ENCODE assay signal across 1 cellular context in the genomic region with DNA sequence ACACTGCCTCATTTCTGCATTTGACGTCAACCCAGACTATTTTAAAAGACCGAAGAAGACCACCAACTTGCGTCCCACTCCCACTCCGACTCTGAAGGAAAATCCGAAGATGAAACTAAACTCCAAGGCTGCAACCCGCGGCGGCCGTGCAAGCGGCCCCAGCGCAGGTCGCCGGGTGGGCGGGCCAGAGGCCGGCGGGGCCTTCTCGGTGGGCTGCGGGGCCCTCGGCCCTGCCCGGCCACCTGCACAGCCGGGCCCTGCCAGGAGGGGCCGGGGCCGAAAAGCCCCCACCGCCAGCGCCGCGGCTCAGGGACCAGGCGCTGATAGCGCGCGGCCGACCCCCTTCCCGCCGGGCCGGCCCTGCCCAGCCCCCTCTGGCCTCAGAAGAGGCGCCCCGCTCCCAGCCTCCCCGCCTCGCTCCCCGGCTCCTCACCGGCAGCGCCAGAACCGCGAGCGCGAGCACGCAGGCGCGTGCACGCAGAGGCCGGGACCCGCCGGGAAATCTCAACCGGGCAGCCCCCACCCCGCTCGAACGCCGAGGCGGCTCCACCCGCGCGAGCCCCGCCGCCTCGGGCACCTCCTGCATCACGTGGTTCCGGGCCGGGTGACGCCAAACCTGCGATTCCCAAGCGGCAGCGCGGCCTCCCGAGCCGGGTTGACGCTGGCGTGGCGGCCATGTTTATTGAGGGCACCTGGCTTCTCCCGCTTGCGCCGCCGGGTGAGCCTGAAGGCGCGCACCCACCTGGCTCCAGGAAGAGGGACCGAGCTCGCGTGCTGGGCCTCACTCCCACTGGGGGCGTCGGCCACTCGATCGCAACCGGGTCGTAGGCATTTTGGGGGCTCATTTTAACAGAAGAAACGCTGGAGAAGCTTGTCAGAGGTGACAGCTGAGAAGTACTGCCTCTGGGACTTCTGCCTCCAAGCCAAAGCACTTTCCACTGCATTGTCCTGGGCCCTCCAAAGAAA.
A peak's percentile ranks its signal among the peaks of the same experiment; 100 is the strongest.
TF ChIP-seq lines count a peak whose summit lies in the region.

A gene (minus strand): TSS at position 589 of the 966 bp plus-strand sequence. CDS start 1,170 bp downstream, outside the sequence.

TF ChIP-seq in HEK293, 187 proteins besides CTCF, POLR2A, EP300 and RAD21 (continued from another document):
- TF ChIP-seq, protein P1, sequence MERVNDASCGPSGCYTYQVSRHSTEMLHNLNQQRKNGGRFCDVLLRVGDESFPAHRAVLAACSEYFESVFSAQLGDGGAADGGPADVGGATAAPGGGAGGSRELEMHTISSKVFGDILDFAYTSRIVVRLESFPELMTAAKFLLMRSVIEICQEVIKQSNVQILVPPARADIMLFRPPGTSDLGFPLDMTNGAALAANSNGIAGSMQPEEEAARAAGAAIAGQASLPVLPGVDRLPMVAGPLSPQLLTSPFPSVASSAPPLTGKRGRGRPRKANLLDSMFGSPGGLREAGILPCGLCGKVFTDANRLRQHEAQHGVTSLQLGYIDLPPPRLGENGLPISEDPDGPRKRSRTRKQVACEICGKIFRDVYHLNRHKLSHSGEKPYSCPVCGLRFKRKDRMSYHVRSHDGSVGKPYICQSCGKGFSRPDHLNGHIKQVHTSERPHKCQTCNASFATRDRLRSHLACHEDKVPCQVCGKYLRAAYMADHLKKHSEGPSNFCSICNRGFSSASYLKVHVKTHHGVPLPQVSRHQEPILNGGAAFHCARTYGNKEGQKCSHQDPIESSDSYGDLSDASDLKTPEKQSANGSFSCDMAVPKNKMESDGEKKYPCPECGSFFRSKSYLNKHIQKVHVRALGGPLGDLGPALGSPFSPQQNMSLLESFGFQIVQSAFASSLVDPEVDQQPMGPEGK (tag by site-specific recombination; IDR thresholded peaks at IDR 0.05), result peak; percentile 94
- TF ChIP-seq ZFP37 (tag by site-specific recombination; IDR thresholded peaks at IDR 0.05) (0 out of 2 replicates have a peak, but pooled peaks have one; percentile 31), ZBTB48 (tag by site-specific recombination; IDR thresholded peaks at IDR 0.05) (peak; percentile 45), ZNF660 (tag by site-specific recombination; IDR thresholded peaks at IDR 0.05) (peak; percentile 65; the same call in 1 of the 2 replicates), OVOL3 (tag by site-specific recombination; IDR thresholded peaks at IDR 0.05) (0 out of 2 replicates have a peak, but pooled peaks have one; percentile 45), ZNF404 (tag by site-specific recombination; IDR thresholded peaks at IDR 0.05) (no peak), ZNF555 (tag by site-specific recombination; conservative IDR thresholded peaks at IDR 0.05) (no peak), SETDB1 (IDR thresholded peaks at IDR 0.05; ENCODE audit: insufficient read length, low read length) (no peak), ZNF37A (tag by site-specific recombination; IDR thresholded peaks at IDR 0.05) (no peak), GFI1B (tag by site-specific recombination; IDR thresholded peaks at IDR 0.05) (0 out of 2 replicates have a peak, but pooled peaks have one; percentile 18), ZXDB (tag by site-specific recombination; IDR thresholded peaks at IDR 0.05) (peak; percentile 89), ZFHX2 (tag by site-specific recombination; conservative IDR thresholded peaks at IDR 0.05) (peak; percentile 87), ZBTB17 (tag by site-specific recombination; IDR thresholded peaks at IDR 0.05) (peak; percentile 97), ZNF843 (tag by site-specific recombination; IDR thresholded peaks at IDR 0.05) (peak; percentile 52), ZNF155 (tag by site-specific recombination; IDR thresholded peaks at IDR 0.05) (no peak), ZNF391 (tag by site-specific recombination; IDR thresholded peaks at IDR 0.05; ENCODE audit: borderline replicate concordance, low read depth) (0 out of 2 replicates have a peak, but pooled peaks have one; percentile 50)
- TF ChIP-seq, protein P2, sequence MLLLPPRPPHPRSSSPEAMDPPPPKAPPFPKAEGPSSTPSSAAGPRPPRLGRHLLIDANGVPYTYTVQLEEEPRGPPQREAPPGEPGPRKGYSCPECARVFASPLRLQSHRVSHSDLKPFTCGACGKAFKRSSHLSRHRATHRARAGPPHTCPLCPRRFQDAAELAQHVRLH (tag by site-specific recombination; IDR thresholded peaks at IDR 0.05), result peak; percentile 90
- TF ChIP-seq, protein P3, sequence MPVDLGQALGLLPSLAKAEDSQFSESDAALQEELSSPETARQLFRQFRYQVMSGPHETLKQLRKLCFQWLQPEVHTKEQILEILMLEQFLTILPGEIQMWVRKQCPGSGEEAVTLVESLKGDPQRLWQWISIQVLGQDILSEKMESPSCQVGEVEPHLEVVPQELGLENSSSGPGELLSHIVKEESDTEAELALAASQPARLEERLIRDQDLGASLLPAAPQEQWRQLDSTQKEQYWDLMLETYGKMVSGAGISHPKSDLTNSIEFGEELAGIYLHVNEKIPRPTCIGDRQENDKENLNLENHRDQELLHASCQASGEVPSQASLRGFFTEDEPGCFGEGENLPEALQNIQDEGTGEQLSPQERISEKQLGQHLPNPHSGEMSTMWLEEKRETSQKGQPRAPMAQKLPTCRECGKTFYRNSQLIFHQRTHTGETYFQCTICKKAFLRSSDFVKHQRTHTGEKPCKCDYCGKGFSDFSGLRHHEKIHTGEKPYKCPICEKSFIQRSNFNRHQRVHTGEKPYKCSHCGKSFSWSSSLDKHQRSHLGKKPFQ (tag by site-specific recombination; IDR thresholded peaks at IDR 0.05), result no peak
- TF ChIP-seq, protein P4, sequence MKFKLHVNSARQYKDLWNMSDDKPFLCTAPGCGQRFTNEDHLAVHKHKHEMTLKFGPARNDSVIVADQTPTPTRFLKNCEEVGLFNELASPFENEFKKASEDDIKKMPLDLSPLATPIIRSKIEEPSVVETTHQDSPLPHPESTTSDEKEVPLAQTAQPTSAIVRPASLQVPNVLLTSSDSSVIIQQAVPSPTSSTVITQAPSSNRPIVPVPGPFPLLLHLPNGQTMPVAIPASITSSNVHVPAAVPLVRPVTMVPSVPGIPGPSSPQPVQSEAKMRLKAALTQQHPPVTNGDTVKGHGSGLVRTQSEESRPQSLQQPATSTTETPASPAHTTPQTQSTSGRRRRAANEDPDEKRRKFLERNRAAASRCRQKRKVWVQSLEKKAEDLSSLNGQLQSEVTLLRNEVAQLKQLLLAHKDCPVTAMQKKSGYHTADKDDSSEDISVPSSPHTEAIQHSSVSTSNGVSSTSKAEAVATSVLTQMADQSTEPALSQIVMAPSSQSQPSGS (tag by site-specific recombination; IDR thresholded peaks at IDR 0.05; ENCODE audit: low read depth), result no peak
- TF ChIP-seq, protein P5, sequence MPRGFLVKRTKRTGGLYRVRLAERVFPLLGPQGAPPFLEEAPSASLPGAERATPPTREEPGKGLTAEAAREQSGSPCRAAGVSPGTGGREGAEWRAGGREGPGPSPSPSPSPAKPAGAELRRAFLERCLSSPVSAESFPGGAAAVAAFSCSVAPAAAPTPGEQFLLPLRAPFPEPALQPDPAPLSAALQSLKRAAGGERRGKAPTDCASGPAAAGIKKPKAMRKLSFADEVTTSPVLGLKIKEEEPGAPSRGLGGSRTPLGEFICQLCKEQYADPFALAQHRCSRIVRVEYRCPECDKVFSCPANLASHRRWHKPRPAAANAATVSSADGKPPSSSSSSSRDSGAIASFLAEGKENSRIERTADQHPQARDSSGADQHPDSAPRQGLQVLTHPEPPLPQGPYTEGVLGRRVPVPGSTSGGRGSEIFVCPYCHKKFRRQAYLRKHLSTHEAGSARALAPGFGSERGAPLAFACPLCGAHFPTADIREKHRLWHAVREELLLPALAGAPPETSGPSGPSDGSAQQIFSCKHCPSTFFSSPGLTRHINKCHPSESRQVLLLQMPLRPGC (tag by site-specific recombination; IDR thresholded peaks at IDR 0.05), result peak; percentile 65
- TF ChIP-seq, protein P6, sequence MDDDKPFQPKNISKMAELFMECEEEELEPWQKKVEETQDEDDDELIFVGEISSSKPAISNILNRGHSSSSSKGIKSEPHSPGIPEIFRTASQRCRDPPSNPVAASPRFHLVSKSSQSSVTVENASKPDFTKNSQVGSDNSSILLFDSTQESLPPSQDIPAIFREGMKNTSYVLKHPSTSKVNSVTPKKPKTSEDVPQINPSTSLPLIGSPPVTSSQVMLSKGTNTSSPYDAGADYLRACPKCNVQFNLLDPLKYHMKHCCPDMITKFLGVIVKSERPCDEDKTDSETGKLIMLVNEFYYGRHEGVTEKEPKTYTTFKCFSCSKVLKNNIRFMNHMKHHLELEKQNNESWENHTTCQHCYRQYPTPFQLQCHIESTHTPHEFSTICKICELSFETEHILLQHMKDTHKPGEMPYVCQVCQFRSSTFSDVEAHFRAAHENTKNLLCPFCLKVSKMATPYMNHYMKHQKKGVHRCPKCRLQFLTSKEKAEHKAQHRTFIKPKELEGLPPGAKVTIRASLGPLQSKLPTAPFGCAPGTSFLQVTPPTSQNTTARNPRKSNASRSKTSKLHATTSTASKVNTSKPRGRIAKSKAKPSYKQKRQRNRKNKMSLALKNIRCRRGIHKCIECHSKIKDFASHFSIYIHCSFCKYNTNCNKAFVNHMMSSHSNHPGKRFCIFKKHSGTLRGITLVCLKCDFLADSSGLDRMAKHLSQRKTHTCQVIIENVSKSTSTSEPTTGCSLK (tag by site-specific recombination; IDR thresholded peaks at IDR 0.05), result no peak
TF ChIP-seq in HEK293: peak in this region for 63.
